In the genomic region with DNA sequence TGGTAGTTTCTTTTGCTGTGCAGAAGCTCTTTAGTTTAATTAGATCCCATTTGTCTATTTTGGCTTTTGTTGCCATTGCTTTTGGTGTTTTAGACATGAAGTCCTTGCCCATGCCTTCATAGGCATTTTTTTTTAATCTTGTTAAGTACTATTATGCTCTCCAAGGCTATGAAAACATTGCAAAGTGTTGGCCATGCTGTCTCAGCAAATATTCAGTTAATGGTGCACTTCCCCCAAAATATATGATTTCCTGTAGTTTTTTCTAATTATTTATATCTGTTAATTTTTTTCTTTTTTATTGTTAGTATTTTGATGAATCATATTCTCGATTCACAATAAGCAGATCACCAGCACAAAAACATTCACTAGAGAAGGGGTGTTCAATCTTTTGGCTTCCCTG, we compare ENCODE assay signal across 27 cellular contexts.
"Had no signal": no experiment of that assay in that cellular context is flagged by ENCODE, and none has a peak within 500 bp of the region (broad histone marks: within the 10 kb centered on the region; RNA-seq: fewer than 3 reads in every experiment).

No MANE protein-coding gene starts in this region.

- FAIRE-seq: urothelium cell line had no signal

- H3K4me3 ChIP-seq: stomach, suprapubic skin, testis, thoracic aorta, thyroid gland, tibial artery, tibial nerve, transverse colon, upper lobe of left lung, upper lobe of right lung, uterus, vagina had no signal

- H3K27ac ChIP-seq: stomach, suprapubic skin, testis, thoracic aorta, thyroid gland, tibial artery, tibial nerve, transverse colon, upper lobe of left lung, upper lobe of right lung, uterus, vagina had no signal

- H3K9me3 ChIP-seq: stomach, suprapubic skin, testis, thoracic aorta, thyroid gland, tibial artery, tibial nerve, transverse colon, upper lobe of left lung, upper lobe of right lung, uterus, vagina had no signal

- H3K4me1 ChIP-seq: suprapubic skin, testis, thyroid gland, tibial nerve, transverse colon, upper lobe of right lung, uterus had no signal

- DNase-seq: stimulated activated CD4-positive, alpha-beta T cell treated with anti-CD3 and anti-CD28 coated beads, Interleukin-2, amount 100 ng/mL, for 48 hours; stimulated activated CD4-positive, alpha-beta T cell treated with anti-CD3 and anti-CD28 coated beads, Interleukin-4, amount 100 ng/mL, for 1 hour; stimulated activated CD4-positive, alpha-beta T cell treated with anti-CD3 and anti-CD28 coated beads, Interleukin-4, amount 100 ng/mL, for 24 hours; stimulated activated CD4-positive, alpha-beta T cell treated with anti-CD3 and anti-CD28 coated beads, Interleukin-4, amount 100 ng/mL, for 4 hours; stimulated activated CD8-positive, alpha-beta memory T cell treated with anti-CD3 and anti-CD28 coated beads, Interleukin-4, amount 100 ng/mL, for 48 hours; stimulated activated naive B cell treated with anti-CD40 and anti-IgM and Interleukin-4, amounts not matched to agents 10 μg/mL and 1 μg/mL and 100 μg/mL, for 72 hours; stimulated activated naive CD4-positive, alpha-beta T cell; stimulated activated naive CD4-positive, alpha-beta T cell treated with Interleukin-2 at 50 U/mL for 16 hours; stimulated activated naive CD8-positive, alpha-beta T cell treated with anti-CD3 and anti-CD28 coated beads, Interleukin-15, amount 100 ng/mL, for 72 hours; stimulated activated naive CD8-positive, alpha-beta T cell treated with anti-CD3 and anti-CD28 coated beads, Interleukin-15, Interleukin-2, amounts not matched to agents 100 U/mL and 50 U/mL, for 24 hours; stomach; substantia nigra; testis; thyroid gland; tibial artery; transverse colon; trophoblast cell; upper lobe of right lung; uterus had no signal

- H3K27me3 ChIP-seq: stomach, suprapubic skin, testis, thyroid gland, tibial artery, tibial nerve, transverse colon, upper lobe of left lung, upper lobe of right lung, uterus, vagina had no signal

- ATAC-seq: stimulated activated effector memory CD8-positive, alpha-beta T cell treated with anti-CD3 and anti-CD28 coated beads, Interleukin-12 subunit alpha, Interleukin-12 subunit beta, amount 100 ng/mL, for 72 hours; stimulated activated memory B cell treated with anti-CD40 and anti-IgM and Interleukin-4, amounts not matched to agents 10 μg/mL and 1 μg/mL and 100 μg/mL, for 72 hours; stimulated activated naive B cell treated with anti-CD40 and anti-IgM and Interleukin-4, amounts not matched to agents 10 μg/mL and 1 μg/mL and 100 μg/mL, for 72 hours; stimulated activated naive CD8-positive, alpha-beta T cell treated with anti-CD3 and anti-CD28 coated beads, Interleukin-15, amount 100 ng/mL, for 72 hours; stimulated activated naive CD8-positive, alpha-beta T cell treated with anti-CD3 and anti-CD28 coated beads, Interleukin-15, Interleukin-2, amounts not matched to agents 100 U/mL and 50 U/mL, for 24 hours; upper lobe of right lung had no signal

- H3K36me3 ChIP-seq: stomach, suprapubic skin, thoracic aorta, thyroid gland, tibial artery, tibial nerve, transverse colon, upper lobe of left lung, upper lobe of right lung, uterus, vagina had no signal
